ENCODE assay signal across 8 cellular contexts in genomic region chr1:112395832-112396667, GRCh38. TPM values are rescaled to one million over a fixed set of nuclear protein-coding genes. Genes with fewer than 3 reads are reported as not detected.
DNase-seq lines count a peak whose midpoint lies in the region; ATAC-seq and TF ChIP-seq lines count a peak whose summit lies in the region.

Gene CTTNBP2NL (plus strand): TSS chr1:112396214. CDS start chr1:112416166, 19,952 bp downstream.

- no peaks in the 10 kb centered on the region for H3K27me3 ChIP-seq in Karpas-422 (ENCODE audit: low read length)

- no peaks in the 10 kb centered on the region for H3K9me2 ChIP-seq in Karpas-422 (replicated peaks; ENCODE audit: insufficient read depth, low read length)

- H3K27me3 Mint-ChIP-seq in nephron (ENCODE audit: low read depth): no peaks in the 10 kb centered on the region

- H3K27ac Mint-ChIP-seq in nephron: peak within 1 kb of the TSS; percentile 95 to 98 (median 97)

- H2AFZ ChIP-seq in Karpas-422 (ENCODE audit: low read length): peak within 1 kb of the TSS; percentile 32; the same call in 1 of the 2 replicates

- no peak within 1 kb of the TSS for H3K27ac ChIP-seq in Karpas-422 (ENCODE audit: low read length)

- peaks cover 19% of the 10 kb centered on the region for H3K4me1 ChIP-seq in Karpas-422 (ENCODE audit: low read length)

- peaks cover 53% of the 10 kb centered on the region for H3K4me1 Mint-ChIP-seq in nephron

- H3K9me3 ChIP-seq in Karpas-422 (ENCODE audit: low read length): no peaks in the 10 kb centered on the region

- peak within 1 kb of the TSS; percentile 60 for H3K4me3 ChIP-seq in Karpas-422 (ENCODE audit: low read length)
- peak within 1 kb of the TSS; percentile 88 for H3K4me3 ChIP-seq in fibroblast of pulmonary artery (replicated peaks; ENCODE audit: low read depth, low read length)

- TF ChIP-seq CTCF in fibroblast of pulmonary artery (IDR thresholded peaks at IDR 0.05; ENCODE audit: low read length, missing control alignments) (no peak), nephron (IDR thresholded peaks at IDR 0.05; ENCODE audit: unreplicated experiment in 3 of 3) (no peak)

- no peaks in the 10 kb centered on the region for H3K79me2 ChIP-seq in Karpas-422 (ENCODE audit: low read length)

- ATAC-seq in GM21825 (IDR thresholded peaks at IDR 0.05; ENCODE audit: unreplicated experiment): peak; percentile 75
- ATAC-seq in stimulated activated naive CD8-positive, alpha-beta T cell treated with anti-CD3 and anti-CD28 coated beads, Interleukin-15, Interleukin-2, amounts not matched to agents 100 U/mL and 50 U/mL, for 24 hours: peak; percentile 93

- H3K9ac ChIP-seq in Karpas-422 (ENCODE audit: low read length): 0 out of 2 replicates have a peak within 1 kb of the TSS, but pooled peaks have one; percentile 13

- peak within 1 kb of the TSS; percentile 99 to 100 (median 100) for H3K4me3 Mint-ChIP-seq in nephron

- no peaks in the 10 kb centered on the region for H4K20me1 ChIP-seq in Karpas-422 (ENCODE audit: insufficient read depth, low read depth, low read length)

- no peaks in the 10 kb centered on the region for H3K36me3 ChIP-seq in Karpas-422 (ENCODE audit: insufficient read depth, low read length)

- no peaks in the 10 kb centered on the region for H3K9me3 Mint-ChIP-seq in nephron

- peak within 1 kb of the TSS; percentile 72 for H3K4me2 ChIP-seq in Karpas-422 (ENCODE audit: low read depth, low read length, poor library complexity, severe bottlenecking)

- no peaks in the 10 kb centered on the region for H3K36me3 Mint-ChIP-seq in nephron (ENCODE audit: low read depth)

- peak; percentile 97 for DNase-seq in DMS79 (lab: John Stamatoyannopoulos, UW)
- peak; percentile 84 for DNase-seq in Karpas-422
- peak; percentile 61 for DNase-seq in RPMI8226
- DNase-seq in activated effector memory CD4-positive, alpha-beta T cell treated with Interleukin-2 at 50 U/mL for 16 hours: peak; percentile 73
- DNase-seq in fibroblast of pulmonary artery (ENCODE audit: low read depth): peak; percentile 94
- peak; percentile 88 for DNase-seq in stimulated activated naive CD8-positive, alpha-beta T cell treated with anti-CD3 and anti-CD28 coated beads, Interleukin-15, Interleukin-2, amounts not matched to agents 100 U/mL and 50 U/mL, for 24 hours

RNA-seq across cellular contexts. Expression of gene CTTNBP2NL, which starts in this region (rescaled TPM):
- not detected in 2 replicates for total RNA-seq in Karpas-422 (2014; rRNA removed; shearing (Covaris generic); ENCODE audit: low replicate concordance)

Comparison
In these comparisons a context has a peak if more than half of its experiments do, and no peak if none do; other contexts are left out.
1. Peak in DNase-seq, H3K4me3 ChIP-seq, H3K9ac ChIP-seq and H3K4me2 ChIP-seq in Karpas-422; RNA of the gene not detected or under 1 TPM.